14 cellular contexts compared by ENCODE assay signal in the genomic region with DNA sequence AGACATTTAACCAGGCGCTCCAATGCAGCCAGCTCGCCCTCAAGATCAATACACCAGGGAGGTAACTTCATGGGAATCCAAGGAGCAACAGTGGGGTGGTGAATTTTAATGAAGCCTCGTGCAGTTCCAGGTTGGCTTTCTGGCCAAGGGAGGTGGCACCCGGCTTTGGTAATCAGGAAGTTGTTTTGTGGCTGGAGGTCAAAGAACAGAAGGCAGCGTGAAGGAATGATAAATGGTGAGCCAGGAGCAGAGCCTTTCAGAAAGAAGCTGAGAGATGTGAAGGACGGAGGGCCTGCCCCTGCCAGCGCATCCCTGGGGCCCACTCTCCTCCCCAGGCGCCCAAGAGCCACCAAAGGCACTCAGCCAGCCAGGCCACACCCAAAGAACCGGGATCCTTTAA.
A peak's percentile ranks its signal among the peaks of the same experiment; 100 is the strongest.
DNase-seq lines count a peak whose midpoint lies in the region; ATAC-seq, FAIRE-seq and TF ChIP-seq lines count a peak whose summit lies in the region.
"Had no signal": no experiment of that assay in that cellular context is flagged by ENCODE, and none has a peak within 500 bp of the region (broad histone marks: within the 10 kb centered on the region; RNA-seq: fewer than 3 reads in every experiment).

No MANE protein-coding gene starts in this region.

- H3K4me3 Mint-ChIP-seq in natural killer cell treated with Interleukin-12 subunit alpha and Interleukin-12 subunit beta and Interleukin-15 and Interleukin-18, amount 100 ng/mL, for 72 hours: peak overlapping the region; percentile 20
- no peak overlapping the region for H3K4me3 Mint-ChIP-seq in natural killer cell
- peak overlapping the region; percentile 47 for H3K4me3 Mint-ChIP-seq in nephron progenitor cell
- H3K4me3 Mint-ChIP-seq: memory B cell had no signal

- TF ChIP-seq POLR2A in endothelial cell of umbilical vein (IDR thresholded peaks at IDR 0.05; ENCODE audit: low read depth, low read length) (no peak), vagina (IDR thresholded peaks at IDR 0.05) (no peak)

- H3K4me2 ChIP-seq in endothelial cell of umbilical vein (ENCODE audit: insufficient read depth, low read length): no peak overlapping the region

- H3K4me1 Mint-ChIP-seq in natural killer cell treated with Interleukin-12 subunit alpha and Interleukin-12 subunit beta and Interleukin-15 and Interleukin-18, amount 100 ng/mL, for 72 hours (ENCODE audit: low read depth in 2 of 2): peaks cover 19 to 29% of the 10 kb centered on the region in 2 donors
- H3K4me1 Mint-ChIP-seq in natural killer cell (peaks cover 12 to 28% of the 10 kb centered on the region in 2 donors), nephron progenitor cell (peaks cover 72% of the 10 kb centered on the region)

- TF ChIP-seq CTCF in natural killer cell (IDR thresholded peaks at IDR 0.05): no peak
- TF ChIP-seq CTCF in endothelial cell of umbilical vein (IDR thresholded peaks at IDR 0.05; ENCODE audit: extremely low read depth in 1 of 2, insufficient read depth in 1 of 2, low read depth in 1 of 2, low read length in 2 of 2): no peak
- no peak for TF ChIP-seq CTCF in nephron progenitor cell (IDR thresholded peaks at IDR 0.05)
- no peak for TF ChIP-seq CTCF in vagina (IDR thresholded peaks at IDR 0.05)

- H3K36me3 Mint-ChIP-seq in natural killer cell treated with Interleukin-12 subunit alpha and Interleukin-12 subunit beta and Interleukin-15 and Interleukin-18, amount 100 ng/mL, for 72 hours: no peaks in the 10 kb centered on the region
- H3K36me3 Mint-ChIP-seq in natural killer cell (no peaks in the 10 kb centered on the region), nephron progenitor cell (ENCODE audit: low read depth) (no peaks in the 10 kb centered on the region)
- H3K36me3 Mint-ChIP-seq: memory B cell had no signal

- peaks cover 4% of the 10 kb centered on the region for H3K9me3 Mint-ChIP-seq in natural killer cell treated with Interleukin-12 subunit alpha and Interleukin-12 subunit beta and Interleukin-15 and Interleukin-18, amount 100 ng/mL, for 72 hours
- H3K9me3 Mint-ChIP-seq in natural killer cell (no peaks in the 10 kb centered on the region), nephron progenitor cell (peaks cover 4% of the 10 kb centered on the region)
- H3K9me3 Mint-ChIP-seq: activated T-helper 2 cell treated with anti-CD3 and anti-CD28 coated beads, Interferon-gamma antibody, Interleukin-2, Interleukin-4, amounts not matched to agents 10 μg/mL and 5 μg/mL and 100 μg/mL, durations not matched to agents 14 hours and 24 hours and 36 hours; memory B cell had no signal

- H2AFZ ChIP-seq in endothelial cell of umbilical vein (ENCODE audit: low read depth, low read length): no peak overlapping the region

- no peak overlapping the region for H3K4me3 ChIP-seq in endothelial cell of umbilical vein (replicated peaks in 1 of 3; ENCODE audit: insufficient read depth in 1 of 3, low read depth in 1 of 3, low read length in 3 of 3)
- H3K4me3 ChIP-seq in vagina: no peak overlapping the region
- H3K4me3 ChIP-seq: skin epidermis had no signal

- CTCF ChIA-PET in endothelial cell of umbilical vein (lab: Charles Lee): interaction anchor here (0.9 to 1.0 kb wide), 2 partner anchors 153 to 242 kb away, joined by 3 read pairs; no protein-coding TSS in a partner anchor

- FAIRE-seq in endothelial cell of umbilical vein (lab: Jason Lieb, UNC): peak; percentile 40

- no peaks in the 10 kb centered on the region for H3K79me2 ChIP-seq in endothelial cell of umbilical vein (ENCODE audit: control insufficient read depth, insufficient read depth, low read length)

- no peak for DNase-seq in natural killer cell treated with Interleukin-12 subunit alpha and Interleukin-12 subunit beta and Interleukin-15 and Interleukin-18, amount 100 ng/mL, for 72 hours (ENCODE audit: low spot score)
- DNase-seq in natural killer cell (no peak), endothelial cell of umbilical vein (ENCODE audit: low read depth, low spot score) (no peak), nephron progenitor cell (no peak), vagina (ENCODE audit: extremely low spot score in 2 of 2) (no peak), GM19240 (ENCODE audit: insufficient read length, low spot score) (no peak), COR-L47 (lab: John Stamatoyannopoulos, UW) (no peak)
- DNase-seq in activated T-cell treated with anti-CD3 and anti-CD28 coated beads, Interleukin-2, amount 50 U/mL, for 48 hours: no peak
- DNase-seq: activated CD4-positive, alpha-beta T cell treated with anti-CD3 and anti-CD28 coated beads, Interleukin-2, amount 50 U/mL, for 1 hour; DMS 273 treated with DMSO at 0.1 percent for 48 hours; KG1 had no signal

- H3K4me1 ChIP-seq in endothelial cell of umbilical vein (ENCODE audit: control insufficient read depth, extremely low read depth, insufficient read depth, low read length): peaks cover 24% of the 10 kb centered on the region
- H3K4me1 ChIP-seq in vagina: peaks cover 31% of the 10 kb centered on the region

- no peaks in the 10 kb centered on the region for H3K36me3 ChIP-seq in endothelial cell of umbilical vein (ENCODE audit: control insufficient read depth in 2 of 2, extremely low read depth in 1 of 2, insufficient read depth in 2 of 2, low read length in 2 of 2)
- no peaks in the 10 kb centered on the region for H3K36me3 ChIP-seq in vagina

- H3K9me1 ChIP-seq in endothelial cell of umbilical vein (replicated peaks; ENCODE audit: control insufficient read depth, extremely low read depth, insufficient read depth, low read length): no peaks in the 10 kb centered on the region

- H3K27ac ChIP-seq in endothelial cell of umbilical vein (ENCODE audit: insufficient read depth, low read depth, low read length): no peak overlapping the region
- H3K27ac ChIP-seq in vagina: peak overlapping the region; percentile 29

- intact Hi-C loops in natural killer cell (cut with micrococcal nuclease): no loop called here
- intact Hi-C loops in endothelial cell of umbilical vein (cut with micrococcal nuclease): no loop called here
- intact Hi-C loops in vagina (cut with DNase I): loop anchor here (10.0 kb wide), 1 partner anchor 150 kb away; no protein-coding TSS in a partner anchor

- no TSS peak for BruUV-seq in endothelial cell of umbilical vein (replicated peaks; lab: Mats Ljungman, UMichigan)

- H4K20me1 ChIP-seq in endothelial cell of umbilical vein (replicated peaks; ENCODE audit: control insufficient read depth, extremely low read depth, insufficient read depth, low read length): no peaks in the 10 kb centered on the region

- ATAC-seq in natural killer cell treated with Interleukin-12 subunit alpha and Interleukin-12 subunit beta and Interleukin-15 and Interleukin-18, amount 100 ng/mL, for 72 hours: no peak
- ATAC-seq in natural killer cell: no peak

- POLR2A ChIA-PET in endothelial cell of umbilical vein (lab: Charles Lee): interaction anchor here (0.7 kb wide), 1 partner anchor 162 kb away, joined by 9 read pairs; no protein-coding TSS in a partner anchor

- H3K9me3 ChIP-seq in endothelial cell of umbilical vein (replicated peaks; ENCODE audit: control insufficient read depth, insufficient read depth, low read length) (no peaks in the 10 kb centered on the region), vagina (no peaks in the 10 kb centered on the region)

- dilution Hi-C loops in endothelial cell of umbilical vein (cut with MboI; ENCODE audit: extremely low pct_ligation_motif_present, low sequenced_read_pairs): no loop called here

- H3K27me3 Mint-ChIP-seq in natural killer cell treated with Interleukin-12 subunit alpha and Interleukin-12 subunit beta and Interleukin-15 and Interleukin-18, amount 100 ng/mL, for 72 hours: peaks cover 0 to 3% of the 10 kb centered on the region in 2 donors
- peaks cover 0 to 7% of the 10 kb centered on the region in 2 donors for H3K27me3 Mint-ChIP-seq in natural killer cell (ENCODE audit: low read depth in 2 of 2)
- peaks cover 4% of the 10 kb centered on the region for H3K27me3 Mint-ChIP-seq in nephron progenitor cell (ENCODE audit: low read depth, poor library complexity)

- peak overlapping the region in 1 of 2 donors; percentile 8 for H3K27ac Mint-ChIP-seq in natural killer cell treated with Interleukin-12 subunit alpha and Interleukin-12 subunit beta and Interleukin-15 and Interleukin-18, amount 100 ng/mL, for 72 hours
- H3K27ac Mint-ChIP-seq in natural killer cell (no peak overlapping the region), nephron progenitor cell (peak overlapping the region; percentile 78)
- H3K27ac Mint-ChIP-seq: activated T-helper 2 cell treated with anti-CD3 and anti-CD28 coated beads, Interferon-gamma antibody, Interleukin-2, Interleukin-4, amounts not matched to agents 10 μg/mL and 5 μg/mL and 100 μg/mL, durations not matched to agents 14 hours and 24 hours and 36 hours; memory B cell had no signal

- H3K9ac ChIP-seq in endothelial cell of umbilical vein (replicated peaks; ENCODE audit: extremely low read depth, insufficient read depth, low read length): no peak overlapping the region

- H3K27me3 ChIP-seq in endothelial cell of umbilical vein (ENCODE audit: control insufficient read depth in 2 of 2, insufficient read depth in 2 of 2, low read length in 2 of 2) (no peaks in the 10 kb centered on the region), vagina (no peaks in the 10 kb centered on the region)

TF ChIP-seq in endothelial cell of umbilical vein, 7 proteins besides CTCF, POLR2A, EP300 and RAD21:
- TF ChIP-seq POLR2AphosphoS5 (IDR thresholded peaks at IDR 0.05; ENCODE audit: insufficient read depth, low read depth, low read length): no peak
- TF ChIP-seq EZH2 (IDR thresholded peaks at IDR 0.05; ENCODE audit: borderline replicate concordance, low read depth, low read length, severe bottlenecking): no peak
- TF ChIP-seq, protein P1, sequence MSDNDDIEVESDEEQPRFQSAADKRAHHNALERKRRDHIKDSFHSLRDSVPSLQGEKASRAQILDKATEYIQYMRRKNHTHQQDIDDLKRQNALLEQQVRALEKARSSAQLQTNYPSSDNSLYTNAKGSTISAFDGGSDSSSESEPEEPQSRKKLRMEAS (IDR thresholded peaks at IDR 0.05; ENCODE audit: insufficient read depth, insufficient read length): no peak
- TF ChIP-seq JUN (IDR thresholded peaks at IDR 0.05; ENCODE audit: borderline replicate concordance, insufficient read depth, insufficient read length, low read depth): no peak
- TF ChIP-seq MYC (IDR thresholded peaks at IDR 0.05; ENCODE audit: low read depth, low read length): no peak
- no peak for TF ChIP-seq FOS (IDR thresholded peaks at IDR 0.05; ENCODE audit: borderline replicate concordance, insufficient read depth, low read length)
- TF ChIP-seq GATA2 (IDR thresholded peaks at IDR 0.05; ENCODE audit: insufficient read depth, insufficient read length, low read depth, low read length): no peak
